13 cellular contexts compared by ENCODE assay signal in the genomic region with DNA sequence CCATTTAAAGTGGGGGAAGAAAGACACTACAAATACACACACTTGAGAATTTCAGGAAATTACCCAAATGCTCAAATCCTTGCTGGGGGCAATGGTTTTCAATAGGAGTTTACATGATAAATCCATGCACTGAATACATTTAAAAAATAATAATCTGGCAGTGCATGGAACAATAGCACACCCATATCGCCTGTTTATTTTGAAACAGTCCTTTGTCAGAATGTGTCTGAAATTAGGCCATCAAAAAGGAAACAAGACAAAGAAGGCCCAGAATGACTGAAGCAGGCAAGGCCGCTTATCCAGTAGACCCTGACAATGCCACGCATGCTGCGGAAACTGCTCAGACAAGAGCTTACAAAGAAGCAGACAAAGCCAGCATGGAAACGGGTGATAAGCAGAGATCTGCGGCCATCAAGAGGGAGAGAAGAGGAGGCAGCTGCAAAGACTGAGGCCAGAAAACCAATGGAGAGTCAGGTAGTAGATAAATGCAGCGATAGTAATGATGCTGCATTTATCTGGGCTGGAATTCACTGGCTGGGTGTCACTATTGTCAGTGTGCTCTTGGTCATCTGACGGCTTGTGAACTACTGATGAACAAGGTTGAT.
"Had no signal": no experiment of that assay in that cellular context is flagged by ENCODE, and none has a peak within 500 bp of the region (broad histone marks: within the 10 kb centered on the region; RNA-seq: fewer than 3 reads in every experiment).

No MANE protein-coding gene starts in this region.

- DNase-seq: activated CD4-positive, alpha-beta memory T cell treated with anti-CD3 and anti-CD28 coated beads, Interleukin-2, amount 10 ng/mL, durations not matched to agents 7 days and 5 days; activated gamma-delta T cell treated with Interleukin-2 at 50 U/mL for 16 hours; activated naive CD8-positive, alpha-beta T cell treated with anti-CD3 and anti-CD28 coated beads, Interleukin-2, amount 10 ng/mL, durations not matched to agents 7 days and 5 days; activated T-cell treated with anti-CD3 and anti-CD28 coated beads, Interleukin-2, amount 50 U/mL, for 72 hours; colonic mucosa; foreskin melanocyte; head of caudate nucleus; left ventricle myocardium inferior; right cardiac atrium; small intestine had no signal

- ATAC-seq: activated T-cell treated with anti-CD3 and anti-CD28 coated beads, Interleukin-2, amount 50 U/mL, for 72 hours; right cardiac atrium; stimulated activated effector memory CD8-positive, alpha-beta T cell treated with anti-CD3 and anti-CD28 coated beads, Interleukin-12 subunit alpha, Interleukin-12 subunit beta, amount 100 ng/mL, for 72 hours had no signal

- H3K4me1 ChIP-seq: colonic mucosa, left ventricle myocardium inferior had no signal

- H3K9me3 ChIP-seq: colonic mucosa, left ventricle myocardium inferior, neutrophil had no signal

- H3K36me3 ChIP-seq: colonic mucosa, left ventricle myocardium inferior, neutrophil had no signal

- H3K27ac ChIP-seq: colonic mucosa, left ventricle myocardium inferior, neutrophil, VCaP had no signal

- H3K27me3 ChIP-seq: colonic mucosa, neutrophil had no signal

- H3K4me3 ChIP-seq: colonic mucosa, left ventricle myocardium inferior had no signal
